Comparison of ENCODE assay signal across 9 cellular contexts in genomic region chr2:20666114-20666363, GRCh38. TPM values are rescaled to one million over a fixed set of nuclear protein-coding genes. Genes with fewer than 3 reads are reported as not detected.
DNase-seq lines count a peak whose midpoint lies in the region; ATAC-seq and TF ChIP-seq lines count a peak whose summit lies in the region.
"Had no signal": no experiment of that assay in that cellular context is flagged by ENCODE, and none has a peak within 500 bp of the region (broad histone marks: within the 10 kb centered on the region; RNA-seq: fewer than 3 reads in every experiment).

No MANE protein-coding gene starts in this region.

- H3K9ac ChIP-seq in HUES6 (ENCODE audit: low read length) = no peak overlapping the region
- no peak overlapping the region for H3K9ac ChIP-seq in endodermal cell (ENCODE audit: extremely low read depth, low read length, poor library complexity, severe bottlenecking)

- H3K9me3 ChIP-seq in DOHH2 (ENCODE audit: control insufficient read depth, insufficient read depth, low read length) (no peaks in the 10 kb centered on the region), HUES6 (ENCODE audit: control insufficient read depth, insufficient read depth, low read depth, low read length) (no peaks in the 10 kb centered on the region), endodermal cell (ENCODE audit: control insufficient read depth, low read length) (no peaks in the 10 kb centered on the region)

- H3K4me3 ChIP-seq in DOHH2 (ENCODE audit: low read length) (peak overlapping the region; percentile 65), HUES6 (ENCODE audit: low read depth, low read length) (peak overlapping the region; percentile 68), endodermal cell (ENCODE audit: low read length) (peak overlapping the region; percentile 60)

- H3F3A ChIP-seq in DOHH2 (ENCODE audit: control insufficient read depth, insufficient read depth) = no peaks in the 10 kb centered on the region

- ATAC-seq in HG03565 (IDR thresholded peaks at IDR 0.05; ENCODE audit: unreplicated experiment) = no peak
- no peak for ATAC-seq in GM19463 (IDR thresholded peaks at IDR 0.05; ENCODE audit: unreplicated experiment)
- no peak for ATAC-seq in HG02870 (IDR thresholded peaks at IDR 0.05; ENCODE audit: unreplicated experiment)

- no peaks in the 10 kb centered on the region for H3K36me3 Mint-ChIP-seq in endodermal cell (ENCODE audit: low read depth)
- no peaks in the 10 kb centered on the region for H3K36me3 Mint-ChIP-seq in osteocyte (ENCODE audit: unreplicated experiment)

- peak overlapping the region; percentile 57 for H3K4me3 Mint-ChIP-seq in endodermal cell
- peak overlapping the region; percentile 72 for H3K4me3 Mint-ChIP-seq in osteocyte (ENCODE audit: unreplicated experiment)

- H4K20me1 ChIP-seq in DOHH2 (ENCODE audit: control insufficient read depth, insufficient read depth, low read depth, low read length) = no peaks in the 10 kb centered on the region

- H3K79me2 ChIP-seq in DOHH2 (ENCODE audit: control insufficient read depth, low read length) = no peaks in the 10 kb centered on the region

- peak overlapping the region; percentile 74 for H3K4me2 ChIP-seq in DOHH2 (ENCODE audit: low read length)

- no peaks in the 10 kb centered on the region for H3K9me2 ChIP-seq in DOHH2 (replicated peaks; ENCODE audit: control insufficient read depth, low read length)

- WGBS in endodermal cell (ENCODE audit: insufficient coverage in 1 of 2, insufficient read length in 1 of 2), 2 experiments = 0% methylated on average over 9 to 32 of the region's 32 CpGs

- peak; percentile 76 for DNase-seq in endodermal cell
- no peak for DNase-seq in osteocyte (ENCODE audit: extremely low spot score, unreplicated experiment)
- DNase-seq in foreskin melanocyte = no peak

- H3K27ac ChIP-seq in DOHH2 (ENCODE audit: low read depth, low read length) (no peak overlapping the region), HUES6 (ENCODE audit: low read depth, low read length) (no peak overlapping the region), endodermal cell (ENCODE audit: low read depth, low read length) (no peak overlapping the region)

- TF ChIP-seq CTCF in DOHH2 (IDR thresholded peaks at IDR 0.05; ENCODE audit: low read depth, low read length, poor library complexity, severe bottlenecking) = no peak
- TF ChIP-seq CTCF in endodermal cell (conservative IDR thresholded peaks at IDR 0.05) = no peak
- TF ChIP-seq CTCF in osteocyte (IDR thresholded peaks at IDR 0.05) = no peak

- H3K4me1 ChIP-seq in DOHH2 (ENCODE audit: control insufficient read depth, low read length) (peaks cover 15% of the 10 kb centered on the region), HUES6 (ENCODE audit: control insufficient read depth, insufficient read depth, low read length) (peaks cover 10% of the 10 kb centered on the region), endodermal cell (ENCODE audit: control insufficient read depth, insufficient read depth, low read length) (no peaks in the 10 kb centered on the region)

- H3K9me3 Mint-ChIP-seq in endodermal cell (peaks cover 8% of the 10 kb centered on the region), osteocyte (ENCODE audit: unreplicated experiment) (no peaks in the 10 kb centered on the region)

- H3K27me3 ChIP-seq in DOHH2 (ENCODE audit: control insufficient read depth, low read length) = peaks cover 80% of the 10 kb centered on the region
- peaks cover 91% of the 10 kb centered on the region for H3K27me3 ChIP-seq in HUES6 (ENCODE audit: control insufficient read depth, insufficient read depth, low read length)
- peaks cover 91% of the 10 kb centered on the region for H3K27me3 ChIP-seq in endodermal cell (ENCODE audit: control insufficient read depth, insufficient read depth, low read length, poor library complexity, severe bottlenecking)

- H3K27me3 Mint-ChIP-seq in endodermal cell (ENCODE audit: insufficient read depth) = peaks cover 92% of the 10 kb centered on the region
- H3K27me3 Mint-ChIP-seq in osteocyte (ENCODE audit: unreplicated experiment) = peaks cover 50% of the 10 kb centered on the region

- H3K36me3 ChIP-seq in DOHH2 (ENCODE audit: control insufficient read depth, low read length) = no peaks in the 10 kb centered on the region
- H3K36me3 ChIP-seq in HUES6 (ENCODE audit: control insufficient read depth, insufficient read depth, low read length) = no peaks in the 10 kb centered on the region
- H3K36me3 ChIP-seq in endodermal cell (ENCODE audit: control insufficient read depth, insufficient read depth, low read length) = no peaks in the 10 kb centered on the region

- H3K27ac Mint-ChIP-seq in endodermal cell (no peak overlapping the region), osteocyte (ENCODE audit: unreplicated experiment) (no peak overlapping the region)

- peaks cover 2% of the 10 kb centered on the region for H3K4me1 Mint-ChIP-seq in endodermal cell
- peaks cover 16% of the 10 kb centered on the region for H3K4me1 Mint-ChIP-seq in osteocyte (ENCODE audit: unreplicated experiment)

RNA-seq across cellular contexts. Expression of gene GDF7, which starts 0.9 kb away (rescaled TPM):
- total RNA-seq in endodermal cell = under 1 TPM; 0.07 to 0.09 TPM
- 9.4 TPM for polyA plus RNA-seq in endodermal cell (2013, experiment 1 of 2)
- 8.1 TPM for polyA plus RNA-seq in endodermal cell (2013, experiment 2 of 2)
- 9.0 and 10.1 TPM in 2 replicates for total RNA-seq in osteocyte
- total RNA-seq: RPMI7951 had no signal

RNA-seq across cellular contexts. Expression of gene HS1BP3, which starts 15.1 kb away (rescaled TPM):
- total RNA-seq in endodermal cell (10 to 100 TPM; 23.0 to 26.2 TPM), osteocyte (40.5 and 42.8 TPM in 2 replicates)
- polyA plus RNA-seq in endodermal cell (2013, experiment 1 of 2) = 19.6 TPM
- 16.8 TPM for polyA plus RNA-seq in endodermal cell (2013, experiment 2 of 2)
